26 cellular contexts compared by ENCODE assay signal in the genomic region with DNA sequence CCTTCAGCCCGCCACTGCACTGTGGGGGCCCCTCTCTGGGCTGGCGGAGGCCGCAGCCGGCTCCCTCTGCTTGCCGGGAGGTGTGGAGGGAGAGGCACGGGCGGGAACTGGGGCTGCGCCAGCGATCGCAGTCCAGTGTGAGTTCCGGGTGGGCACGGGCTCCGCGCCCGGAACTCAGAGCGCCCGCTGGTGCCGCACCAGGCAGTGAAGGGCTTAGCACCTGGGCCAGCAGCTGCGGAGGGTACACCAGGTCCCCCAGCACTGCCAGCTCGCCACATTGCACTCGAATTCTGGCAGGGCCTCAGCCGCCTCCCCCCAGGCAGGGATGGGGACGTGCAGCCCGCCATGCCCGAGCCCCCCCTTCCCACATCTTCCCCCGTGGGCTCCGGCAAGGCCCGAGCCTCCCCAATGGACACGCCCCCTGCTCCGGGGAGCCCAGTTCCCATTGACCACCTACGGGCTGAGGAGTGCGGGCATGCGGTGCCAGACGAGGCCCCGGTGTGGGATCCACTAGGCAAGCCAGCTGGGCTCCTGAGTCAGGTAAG.
"Had no signal": no experiment of that assay in that cellular context is flagged by ENCODE, and none has a peak within 500 bp of the region (broad histone marks: within the 10 kb centered on the region; RNA-seq: fewer than 3 reads in every experiment).

No MANE protein-coding gene starts in this region.

- FAIRE-seq: endometrium, islet of Langerhans, keratinocyte had no signal

- ATAC-seq: effector memory CD8-positive, alpha-beta T cell; esophagus mucosa; gastrocnemius medialis; left lung; left ventricle myocardium superior; lower lobe of right lung had no signal

- H3K9me3 ChIP-seq: colonic mucosa, esophagus squamous epithelium, gastrocnemius medialis, heart right ventricle, left lung, lower lobe of right lung had no signal

- H3K27ac ChIP-seq: colonic mucosa, epithelial cell of prostate, esophagus squamous epithelium, gastrocnemius medialis, heart right ventricle, left lung, lower lobe of right lung had no signal

- H3K27me3 Mint-ChIP-seq: effector memory CD8-positive, alpha-beta T cell had no signal

- H3K4me3 ChIP-seq: colonic mucosa, esophagus squamous epithelium, gastrocnemius medialis, heart right ventricle, left lung, lower lobe of right lung had no signal

- H3K27ac Mint-ChIP-seq: dendritic cell treated with granulocyte-macrophage colony-stimulating factor and Interleukin-4, amounts not matched to agents 40 ng/mL and 50 ng/mL, for 4 days; effector memory CD8-positive, alpha-beta T cell; endodermal cell had no signal

- H3K27me3 ChIP-seq: colonic mucosa, esophagus squamous epithelium, gastrocnemius medialis, heart right ventricle, left lung had no signal

- H3K36me3 ChIP-seq: colonic mucosa, esophagus squamous epithelium, gastrocnemius medialis, heart right ventricle, left lung, lower lobe of right lung had no signal

- DNase-seq: cerebellar nuclear complex; colonic mucosa; cortex of kidney; effector CD8-positive, alpha-beta T cell; effector memory CD8-positive, alpha-beta T cell; endodermal cell; erythroblast; esophagus squamous epithelium; foreskin melanocyte; gastrocnemius medialis; glutamatergic neuron; head of caudate nucleus; heart right ventricle; hippocampal formation; kidney glomerular epithelial cell; left lung; left ventricle myocardium superior; lower lobe of right lung; mesendoderm; midbrain had no signal

- H3K4me3 Mint-ChIP-seq: dendritic cell treated with granulocyte-macrophage colony-stimulating factor and Interleukin-4, amounts not matched to agents 40 ng/mL and 50 ng/mL, for 4 days; effector memory CD8-positive, alpha-beta T cell; endodermal cell had no signal

- H3K9me3 Mint-ChIP-seq: dendritic cell treated with granulocyte-macrophage colony-stimulating factor and Interleukin-4, amounts not matched to agents 40 ng/mL and 50 ng/mL, for 4 days; effector memory CD8-positive, alpha-beta T cell had no signal
